22 cellular contexts compared by ENCODE assay signal in the genomic region with DNA sequence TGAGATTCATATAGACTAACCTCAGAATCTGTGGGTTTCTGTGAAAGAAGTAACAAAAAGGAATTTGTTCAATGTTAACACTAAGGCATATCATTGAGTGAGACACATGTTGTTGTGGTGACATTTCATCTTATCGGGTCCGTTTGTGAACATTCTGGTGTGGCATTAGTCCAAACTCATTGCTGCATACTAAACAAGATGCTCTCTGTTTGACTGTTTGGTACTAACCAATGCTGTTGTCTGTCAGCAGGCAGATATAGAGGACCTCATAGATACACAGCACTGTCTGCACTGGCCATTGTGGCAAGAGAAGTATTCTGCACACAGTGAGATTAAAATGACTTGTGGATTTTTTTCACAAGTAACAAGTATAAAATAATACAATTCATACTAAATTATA. TPM values are rescaled to one million over a fixed set of nuclear protein-coding genes. Genes with fewer than 3 reads are reported as not detected.
"Had no signal": no experiment of that assay in that cellular context is flagged by ENCODE, and none has a peak within 500 bp of the region (broad histone marks: within the 10 kb centered on the region; RNA-seq: fewer than 3 reads in every experiment).

No MANE protein-coding gene starts in this region.

- H3K36me3 ChIP-seq: sigmoid colon, thoracic aorta, upper lobe of left lung had no signal

- H3K4me3 ChIP-seq: mucosa of descending colon, sigmoid colon, smooth muscle cell, thoracic aorta, upper lobe of left lung had no signal

- H3K4me1 ChIP-seq: foreskin keratinocyte, sigmoid colon, upper lobe of left lung had no signal

- H3K27me3 ChIP-seq: foreskin keratinocyte, sigmoid colon, upper lobe of left lung had no signal

- H3K9me3 ChIP-seq: mucosa of descending colon, thoracic aorta, upper lobe of left lung had no signal

- ATAC-seq: activated CD8-positive, alpha-beta memory T cell treated with anti-CD3 and anti-CD28 coated beads, Interleukin-2, amount 10 ng/mL, durations not matched to agents 7 days and 5 days; activated CD8-positive, alpha-beta T cell treated with anti-CD3 and anti-CD28 coated beads for 36 hours; foreskin keratinocyte; left cardiac atrium; mucosa of descending colon; stimulated activated naive B cell treated with anti-CD40 and anti-IgM and Interleukin-4, amounts not matched to agents 10 μg/mL and 1 μg/mL and 100 μg/mL, for 72 hours had no signal

- DNase-seq: activated CD4-positive, alpha-beta T cell treated with anti-CD3 and anti-CD28 coated beads for 48 hours; activated CD8-positive, alpha-beta memory T cell treated with anti-CD3 and anti-CD28 coated beads, Interleukin-2, amount 10 ng/mL, durations not matched to agents 7 days and 5 days; activated CD8-positive, alpha-beta T cell treated with anti-CD3 and anti-CD28 coated beads for 36 hours; activated effector memory CD4-positive, alpha-beta T cell treated with anti-CD3 and anti-CD28 coated beads, Interleukin-2, amount 50 U/mL, for 16 hours; activated naive CD4-positive, alpha-beta T cell treated with anti-CD3 and anti-CD28 coated beads, Interleukin-2, amount 10 ng/mL, durations not matched to agents 7 days and 5 days; activated T-cell treated with anti-CD3 and anti-CD28 coated beads for 4 hours; effector CD4-positive, alpha-beta T cell; foreskin keratinocyte; left cardiac atrium; mesenchymal stem cell; mucosa of descending colon; nephron progenitor cell; occipital lobe; sigmoid colon; stimulated activated CD4-positive, alpha-beta T cell treated with anti-CD3 and anti-CD28 coated beads, Interleukin-2, amount 100 ng/mL, for 48 hours; stimulated activated CD8-positive, alpha-beta memory T cell treated with anti-CD3 and anti-CD28 coated beads, Interleukin-4, amount 100 ng/mL, for 48 hours; stimulated activated naive B cell treated with anti-CD40 and anti-IgM and Interleukin-4, amounts not matched to agents 10 μg/mL and 1 μg/mL and 100 μg/mL, for 72 hours; T-helper 9 cell; upper lobe of left lung had no signal

- H3K27ac ChIP-seq: foreskin keratinocyte, sigmoid colon, thoracic aorta, upper lobe of left lung had no signal

RNA-seq across cellular contexts. Expression of a gene that starts 41.2 kb away (rescaled TPM):
- total RNA-seq: activated CD8-positive, alpha-beta memory T cell treated with anti-CD3 and anti-CD28 coated beads, Interleukin-2, amount 10 ng/mL, durations not matched to agents 7 days and 5 days; activated CD8-positive, alpha-beta T cell treated with anti-CD3 and anti-CD28 coated beads for 36 hours; smooth muscle cell; T-helper 1 cell treated with Interleukin-12 subunit alpha and Interleukin-12 subunit beta and Interleukin-4 antibody, amounts not matched to agents 30 ng/mL and 1 ng/mL, for 36 hours had no signal
